In the genomic region with DNA sequence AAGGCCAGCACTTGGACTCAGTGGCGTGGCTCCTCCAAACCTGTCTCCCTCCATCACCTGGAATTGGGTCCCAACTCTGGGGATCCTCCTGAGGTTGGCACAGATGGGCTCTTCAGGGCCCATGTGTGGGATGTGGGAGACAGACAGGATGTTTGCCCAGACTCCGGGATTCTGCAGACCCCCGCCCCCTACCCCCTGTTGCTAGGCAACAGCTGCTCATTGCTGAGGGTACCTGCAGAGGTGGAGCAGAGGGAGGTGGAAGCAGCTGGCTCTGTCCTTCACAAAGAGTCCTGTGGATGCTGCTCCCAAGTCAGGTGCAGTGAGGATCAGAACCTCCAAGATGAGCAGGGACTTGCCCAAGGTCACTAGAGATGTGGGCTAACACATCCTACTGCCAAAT, we compare ENCODE assay signal across 22 cellular contexts. TPM values are rescaled to one million over a fixed set of nuclear protein-coding genes. Genes with fewer than 3 reads are reported as not detected.
DNase-seq lines count a peak whose midpoint lies in the region; ATAC-seq and TF ChIP-seq lines count a peak whose summit lies in the region.
"Had no signal": no experiment of that assay in that cellular context is flagged by ENCODE, and none has a peak within 500 bp of the region (broad histone marks: within the 10 kb centered on the region; RNA-seq: fewer than 3 reads in every experiment).

No MANE protein-coding gene starts in this region.

- no peak overlapping the region for H3K4me3 ChIP-seq in H7 (ENCODE audit: insufficient read depth, low read depth, low read length)
- H3K4me3 ChIP-seq: A549; BLaER1 treated with 17β-estradiol and CSF1 and Interleukin-3, amounts not matched to agents 10 nM and 100 nM; GM12878 had no signal

- DNase-seq in NCI-H748 (lab: John Stamatoyannopoulos, UW; ENCODE audit: unreplicated experiment) (peak; percentile 54), NCI-H748 treated with DMSO at 0.1 percent for 48 hours (lab: John Stamatoyannopoulos, UW) (no peak), H7 (peak; percentile 59), erythroblast (lab: John Stamatoyannopoulos, UW) (no peak), NCI-H1092 (lab: John Stamatoyannopoulos, UW) (no peak)
- DNase-seq: 8988T; ACHN; AML-193; BE2C; CD4-positive, alpha-beta T cell; DMS 273 treated with DMSO at 0.1 percent for 48 hours; DMS79; EL; GDM1; GOT3; HCEC 1CT had no signal

- no peak for ATAC-seq in GM21528 (IDR thresholded peaks at IDR 0.05; ENCODE audit: low FRiP score, unreplicated experiment)
- ATAC-seq: A549, GM12878 had no signal

- TF ChIP-seq POLR2A in erythroblast (IDR thresholded peaks at IDR 0.05; ENCODE audit: low read length) = no peak

- H3K27ac ChIP-seq in cingulate gyrus (ENCODE audit: low read depth, low read length) = peak overlapping the region; percentile 10
- H3K27ac ChIP-seq: A549; BLaER1 treated with 17β-estradiol and CSF1 and Interleukin-3, amounts not matched to agents 10 nM and 100 nM had no signal

- H3K27me3 ChIP-seq in H7 (ENCODE audit: control insufficient read depth, insufficient read depth, low read length) = no peaks in the 10 kb centered on the region
- H3K27me3 ChIP-seq: BE2C; BLaER1 treated with 17β-estradiol and CSF1 and Interleukin-3, amounts not matched to agents 10 nM and 100 nM had no signal

- H3K36me3 ChIP-seq in H7 (replicated peaks; ENCODE audit: control insufficient read depth, insufficient read depth, low read length) = no peaks in the 10 kb centered on the region
- H3K36me3 ChIP-seq: BE2C; BLaER1 treated with 17β-estradiol and CSF1 and Interleukin-3, amounts not matched to agents 10 nM and 100 nM had no signal

RNA-seq across cellular contexts. Expression of gene SLC6A1, which starts 40.0 kb away (rescaled TPM):
- total RNA-seq in H7 (2014; rRNA removed; shearing (Covaris generic)) = 0.62 and 1.7 TPM in 2 replicates
- total RNA-seq: CD4-positive, alpha-beta T cell; CD8-positive, alpha-beta memory T cell; GM12878 had no signal

Comparison
In these comparisons a context has a peak if more than half of its experiments do, and no peak if none do; other contexts are left out.
1. DNase-seq: peak in NCI-H748 (single experiment) and H7 (single experiment); none in NCI-H748 treated with DMSO at 0.1 percent for 48 hours (single experiment), erythroblast (0 of 2) and NCI-H1092 (single experiment).